In the genomic region with DNA sequence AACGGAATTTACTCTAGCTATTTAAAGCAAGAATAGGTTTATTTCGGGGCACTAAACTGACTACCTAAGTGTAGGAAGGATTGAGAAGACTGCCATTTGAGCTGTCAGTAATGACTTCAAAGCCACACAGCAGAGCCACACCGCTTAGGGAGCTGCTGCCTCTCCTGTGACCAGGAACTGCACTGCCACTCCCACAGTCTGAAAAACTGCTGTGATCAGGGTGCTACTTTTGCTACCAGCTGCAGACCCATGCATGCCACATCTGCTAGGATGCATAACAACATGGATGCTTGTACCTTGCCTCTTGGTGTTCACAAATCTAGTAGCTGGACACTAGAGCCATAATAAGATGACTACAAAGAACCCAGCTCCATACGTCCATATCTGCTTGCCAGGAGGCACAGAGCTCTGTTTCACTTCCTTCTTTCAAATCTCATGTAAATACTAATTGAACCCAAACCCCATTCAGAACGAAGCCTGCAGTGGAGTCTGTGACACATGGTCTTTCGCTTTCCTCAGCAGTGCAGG, we compare ENCODE assay signal across 11 cellular contexts. TPM values are rescaled to one million over a fixed set of nuclear protein-coding genes. Genes with fewer than 3 reads are reported as not detected.
A peak's percentile ranks its signal among the peaks of the same experiment; 100 is the strongest.
DNase-seq lines count a peak whose midpoint lies in the region; ATAC-seq and TF ChIP-seq lines count a peak whose summit lies in the region.
"Had no signal": no experiment of that assay in that cellular context is flagged by ENCODE, and none has a peak within 500 bp of the region (broad histone marks: within the 10 kb centered on the region; RNA-seq: fewer than 3 reads in every experiment).

No MANE protein-coding gene starts in this region.

- DNase-seq in GM13976 (ENCODE audit: low spot score) (peak; percentile 55), neuronal stem cell (ENCODE audit: low spot score) (no peak), WERI-Rb-1 (no peak), tibial nerve (ENCODE audit: low spot score in 2 of 2) (no peak), NCI-H446 treated with DMSO at 0.1 percent for 48 hours (lab: John Stamatoyannopoulos, UW) (no peak)
- DNase-seq: DND-41; effector memory CD8-positive, alpha-beta T cell; NCI-H1417 treated with DMSO at 0.1 percent for 48 hours had no signal

- H3K27me3 ChIP-seq in duodenal mucosa (ENCODE audit: control insufficient read depth in 1 of 2, insufficient read depth in 2 of 2, low read length in 2 of 2) = peaks cover 3 to 8% of the 10 kb centered on the region in 2 donors
- H3K27me3 ChIP-seq in neuronal stem cell (ENCODE audit: control insufficient read depth in 3 of 3, insufficient read depth in 3 of 3, low read depth in 1 of 3, low read length in 3 of 3) = peaks cover 0 to 61% (median 0%) of the 10 kb centered on the region in 3 experiments
- no peaks in the 10 kb centered on the region for H3K27me3 ChIP-seq in WERI-Rb-1 (ENCODE audit: insufficient read depth, low read depth, severe bottlenecking)
- H3K27me3 ChIP-seq in tibial nerve = peaks cover 0 to 35% of the 10 kb centered on the region in 2 donors

- no peak for TF ChIP-seq EP300 in tibial nerve (IDR thresholded peaks at IDR 0.05)

- H3K4me3 ChIP-seq in duodenal mucosa (ENCODE audit: low read depth in 1 of 2, low read length in 2 of 2) = peak overlapping the region; percentile 38 to 88
- no peak overlapping the region for H3K4me3 ChIP-seq in neuronal stem cell (ENCODE audit: low read length in 2 of 2)
- no peak overlapping the region for H3K4me3 ChIP-seq in WERI-Rb-1 (ENCODE audit: low read depth, low read length)
- no peak overlapping the region for H3K4me3 ChIP-seq in tibial nerve

- no peak overlapping the region for H3K4me2 ChIP-seq in neuronal stem cell (ENCODE audit: insufficient read depth, low read length, poor library complexity, severe bottlenecking)

- no peak overlapping the region for H3K4ac ChIP-seq in neuronal stem cell (ENCODE audit: low read length)

- no peak overlapping the region for H2BK5ac ChIP-seq in neuronal stem cell (ENCODE audit: low read length)

- no peaks in the 10 kb centered on the region for H3K79me1 ChIP-seq in neuronal stem cell (ENCODE audit: low read depth, low read length)

- H2AFZ ChIP-seq in neuronal stem cell (ENCODE audit: low read length) = no peak overlapping the region

- no peak overlapping the region for H2BK15ac ChIP-seq in neuronal stem cell (ENCODE audit: low read length)

- H3K9me3 ChIP-seq in duodenal mucosa (ENCODE audit: control insufficient read depth in 1 of 2, low read length in 2 of 2) (no peaks in the 10 kb centered on the region), neuronal stem cell (replicated peaks in 1 of 2; ENCODE audit: control insufficient read depth in 2 of 2, insufficient read depth in 1 of 2, low read depth in 1 of 2, low read length in 2 of 2) (no peaks in the 10 kb centered on the region), WERI-Rb-1 (ENCODE audit: severe bottlenecking) (no peaks in the 10 kb centered on the region), tibial nerve (no peaks in the 10 kb centered on the region)

- H3K9ac ChIP-seq in duodenal mucosa (ENCODE audit: low read depth in 1 of 2, low read length in 2 of 2) (peak overlapping the region in 1 of 2 donors; percentile 12), neuronal stem cell (ENCODE audit: low read depth, low read length, poor library complexity) (no peak overlapping the region)

- in situ Hi-C loops in GM13976 (cut with MboI; ENCODE audit: low sequenced_read_pairs, unreplicated experiment) = no loop called here

- H3K27ac ChIP-seq in duodenal mucosa (ENCODE audit: low read depth, low read length) (no peak overlapping the region), neuronal stem cell (replicated peaks; ENCODE audit: low read length) (no peak overlapping the region), WERI-Rb-1 (no peak overlapping the region), tibial nerve (no peak overlapping the region)

- H3K14ac ChIP-seq in neuronal stem cell (ENCODE audit: low read length) = no peak overlapping the region

- no peak for TF ChIP-seq CTCF in GM13976 (IDR thresholded peaks at IDR 0.05; ENCODE audit: borderline replicate concordance, control extremely low read depth, extremely low read depth, insufficient read depth, missing control alignments)
- no peak for TF ChIP-seq CTCF in WERI-Rb-1 (IDR thresholded peaks at IDR 0.05; ENCODE audit: low read depth, low read length)
- no peak for TF ChIP-seq CTCF in tibial nerve (IDR thresholded peaks at IDR 0.05)

- WGBS in neuronal stem cell (ENCODE audit: extremely low coverage in 2 of 2, insufficient read length in 2 of 2, insufficient replicate concordance in 1 of 2), 2 donors = no CpG with 5 or more reads among the region's 6 CpGs
- 72 to 74% methylated on average over 6 of the region's 6 CpGs for WGBS in tibial nerve, 2 donors

- no peak overlapping the region for H3K18ac ChIP-seq in neuronal stem cell (ENCODE audit: low read length)

- H2BK120ac ChIP-seq in neuronal stem cell (ENCODE audit: low read depth, low read length) = no peak overlapping the region

- H3K23ac ChIP-seq in neuronal stem cell (ENCODE audit: low read depth, low read length, poor library complexity) = no peak overlapping the region

- H2AK5ac ChIP-seq in neuronal stem cell (ENCODE audit: low read depth, low read length) = no peak overlapping the region

- no peak overlapping the region for H2BK12ac ChIP-seq in neuronal stem cell (ENCODE audit: low read length)

- no peak for TF ChIP-seq POLR2A in tibial nerve (IDR thresholded peaks at IDR 0.05)

- no peak overlapping the region for H4K8ac ChIP-seq in neuronal stem cell (ENCODE audit: low read depth, low read length)

- peak; percentile 86 for ATAC-seq in GM21423 (IDR thresholded peaks at IDR 0.05; ENCODE audit: unreplicated experiment)
- peak; percentile 79 for ATAC-seq in HG03342 (IDR thresholded peaks at IDR 0.05; ENCODE audit: unreplicated experiment)
- ATAC-seq: effector memory CD8-positive, alpha-beta T cell had no signal

- H3K4me1 ChIP-seq in duodenal mucosa (ENCODE audit: control insufficient read depth in 1 of 2, insufficient read depth in 2 of 2, low read length in 2 of 2) (peaks cover 20 to 30% of the 10 kb centered on the region in 2 donors), neuronal stem cell (ENCODE audit: control insufficient read depth in 2 of 2, insufficient read depth in 1 of 2, low read depth in 1 of 2, low read length in 2 of 2) (peaks cover 0 to 4% of the 10 kb centered on the region in 2 donors), tibial nerve (peaks cover 0 to 17% (median 0%) of the 10 kb centered on the region in 4 donors)

- H3K36me3 ChIP-seq in duodenal mucosa (ENCODE audit: control insufficient read depth in 1 of 2, insufficient read depth in 2 of 2, low read length in 2 of 2) (no peaks in the 10 kb centered on the region), neuronal stem cell (replicated peaks in 1 of 2; ENCODE audit: control insufficient read depth in 2 of 2, insufficient read depth in 2 of 2, low read length in 2 of 2) (no peaks in the 10 kb centered on the region), WERI-Rb-1 (no peaks in the 10 kb centered on the region), tibial nerve (no peaks in the 10 kb centered on the region)

- H4K91ac ChIP-seq in neuronal stem cell (ENCODE audit: low read depth, low read length, poor library complexity) = no peak overlapping the region

RNA-seq across cellular contexts. Expression of a gene that starts 2.2 kb away (rescaled TPM):
- polyA plus RNA-seq in neuronal stem cell (2013, experiment 1 of 2) = 26.8 TPM
- 26.8 TPM for polyA plus RNA-seq in neuronal stem cell (2013, experiment 2 of 2)
- 1 to 10 TPM; 4.0 to 6.9 (median 5.7) TPM for total RNA-seq in tibial nerve

RNA-seq across cellular contexts. Expression of a gene that starts 52.7 kb away (rescaled TPM):
- not detected for polyA plus RNA-seq in neuronal stem cell (2013, experiment 1 of 2)
- not detected for polyA plus RNA-seq in neuronal stem cell (2013, experiment 2 of 2)
- not detected for total RNA-seq in tibial nerve

Comparison
In these comparisons a context has a peak if more than half of its experiments do, and no peak if none do; other contexts are left out.
1. H3K4me3 ChIP-seq: peak in duodenal mucosa (2 of 2); none in neuronal stem cell (0 of 2), WERI-Rb-1 (single experiment) and tibial nerve (0 of 4).